Comparison of ENCODE assay signal across 8 cellular contexts in genomic region chrX:69060631-69061408, GRCh38.
DNase-seq lines count a peak whose midpoint lies in the region; ATAC-seq and TF ChIP-seq lines count a peak whose summit lies in the region.

No MANE protein-coding gene starts in this region.

- H3K9me3 Mint-ChIP-seq in activated naive CD8-positive, alpha-beta T cell treated with anti-CD3 and anti-CD28 coated beads for 36 hours: no peaks in the 10 kb centered on the region
- no peaks in the 10 kb centered on the region for H3K9me3 Mint-ChIP-seq in activated CD8-positive, alpha-beta T cell treated with anti-CD3 and anti-CD28 coated beads for 36 hours

- peak; percentile 51 for TF ChIP-seq CTCF in cardiac fibroblast (IDR thresholded peaks at IDR 0.05; ENCODE audit: low read depth, low read length)
- no peak for TF ChIP-seq CTCF in activated CD8-positive, alpha-beta T cell treated with anti-CD3 and anti-CD28 coated beads for 36 hours (IDR thresholded peaks at IDR 0.05)

- H3K27me3 Mint-ChIP-seq in activated naive CD8-positive, alpha-beta T cell treated with anti-CD3 and anti-CD28 coated beads for 36 hours: no peaks in the 10 kb centered on the region
- H3K27me3 Mint-ChIP-seq in activated CD8-positive, alpha-beta T cell treated with anti-CD3 and anti-CD28 coated beads for 36 hours: no peaks in the 10 kb centered on the region

- CTCF ChIA-PET in activated CD8-positive, alpha-beta T cell treated with anti-CD3 and anti-CD28 coated beads for 36 hours (lab: Charles Lee): no interaction called here

- POLR2A ChIA-PET in activated CD8-positive, alpha-beta T cell treated with anti-CD3 and anti-CD28 coated beads for 36 hours (lab: Charles Lee): no interaction called here

- DNase-seq in DMS 273 (lab: John Stamatoyannopoulos, UW; ENCODE audit: unreplicated experiment) (peak; percentile 33), DMS 273 treated with DMSO at 0.1 percent for 48 hours (lab: John Stamatoyannopoulos, UW) (no peak), cardiac fibroblast (ENCODE audit: low read depth in 2 of 2) (peak; percentile 58 to 68), left kidney (ENCODE audit: low read depth, low spot score) (peak; percentile 83), ureter (ENCODE audit: low spot score) (peak; percentile 50)
- DNase-seq in activated naive CD8-positive, alpha-beta T cell treated with anti-CD3 and anti-CD28 coated beads for 36 hours: no peak
- DNase-seq in activated CD8-positive, alpha-beta T cell treated with anti-CD3 and anti-CD28 coated beads for 36 hours: no peak

- no peaks in the 10 kb centered on the region for H3K36me3 Mint-ChIP-seq in activated naive CD8-positive, alpha-beta T cell treated with anti-CD3 and anti-CD28 coated beads for 36 hours
- H3K36me3 Mint-ChIP-seq in activated CD8-positive, alpha-beta T cell treated with anti-CD3 and anti-CD28 coated beads for 36 hours (ENCODE audit: low read depth): no peaks in the 10 kb centered on the region

- no peaks in the 10 kb centered on the region for H3K4me1 Mint-ChIP-seq in activated naive CD8-positive, alpha-beta T cell treated with anti-CD3 and anti-CD28 coated beads for 36 hours
- no peaks in the 10 kb centered on the region for H3K4me1 Mint-ChIP-seq in activated CD8-positive, alpha-beta T cell treated with anti-CD3 and anti-CD28 coated beads for 36 hours (ENCODE audit: low read depth)

- intact Hi-C loops in activated CD8-positive, alpha-beta T cell treated with anti-CD3 and anti-CD28 coated beads for 36 hours (cut with micrococcal nuclease): no loop called here

- no peak overlapping the region for H3K27ac Mint-ChIP-seq in activated naive CD8-positive, alpha-beta T cell treated with anti-CD3 and anti-CD28 coated beads for 36 hours
- no peak overlapping the region for H3K27ac Mint-ChIP-seq in activated CD8-positive, alpha-beta T cell treated with anti-CD3 and anti-CD28 coated beads for 36 hours

- H3K4me3 Mint-ChIP-seq in activated naive CD8-positive, alpha-beta T cell treated with anti-CD3 and anti-CD28 coated beads for 36 hours: no peak overlapping the region
- H3K4me3 Mint-ChIP-seq in activated CD8-positive, alpha-beta T cell treated with anti-CD3 and anti-CD28 coated beads for 36 hours: no peak overlapping the region

- ATAC-seq in activated CD8-positive, alpha-beta T cell treated with anti-CD3 and anti-CD28 coated beads for 36 hours: no peak
- no peak for ATAC-seq in HG02840 (IDR thresholded peaks at IDR 0.05; ENCODE audit: low FRiP score, unreplicated experiment)

- H3K4me3 ChIP-seq in cardiac fibroblast (replicated peaks in 1 of 2; ENCODE audit: low read depth in 2 of 2, low read length in 2 of 2): no peak overlapping the region

Comparison
In these comparisons a context has a peak if more than half of its experiments do, and no peak if none do; other contexts are left out.
1. DNase-seq: peak in DMS 273 (single experiment), cardiac fibroblast (2 of 2), left kidney (single experiment) and ureter (single experiment); none in DMS 273 treated with DMSO at 0.1 percent for 48 hours (single experiment), activated naive CD8-positive, alpha-beta T cell treated with anti-CD3 and anti-CD28 coated beads for 36 hours (single experiment) and activated CD8-positive, alpha-beta T cell treated with anti-CD3 and anti-CD28 coated beads for 36 hours (single experiment).